Comparison of ENCODE assay signal across 17 cellular contexts in the genomic region with DNA sequence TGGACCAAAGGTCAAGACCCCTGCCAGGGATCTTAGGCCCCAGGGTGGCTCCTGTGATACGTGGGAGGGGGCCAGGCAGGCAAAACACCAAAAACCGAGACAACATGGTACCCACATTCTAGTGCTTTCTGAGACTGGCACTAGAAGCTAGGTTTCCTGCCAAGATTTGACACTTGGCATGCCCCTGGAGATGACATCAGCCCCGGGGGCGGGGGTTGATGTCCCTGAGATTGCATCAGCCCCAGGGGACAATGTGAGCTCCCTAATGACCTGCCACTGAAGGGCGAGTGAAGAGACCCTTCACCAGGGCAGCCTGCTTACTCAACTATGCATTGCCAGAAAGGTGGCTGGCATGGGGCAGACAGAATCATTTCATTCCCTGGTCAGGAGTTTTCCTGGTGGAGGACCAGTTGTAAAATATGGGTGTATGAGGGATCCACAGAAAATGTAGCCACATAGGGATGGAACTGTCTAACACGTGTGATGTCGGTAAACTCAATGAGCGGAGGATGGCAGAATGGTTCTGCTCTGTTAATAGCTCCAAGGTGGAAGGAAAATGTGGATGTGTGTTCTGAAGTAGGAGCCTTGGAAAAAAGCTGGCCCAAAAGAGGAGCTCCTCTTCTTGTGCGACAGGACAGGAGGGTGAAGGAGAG.
DNase-seq lines count a peak whose midpoint lies in the region; ATAC-seq and TF ChIP-seq lines count a peak whose summit lies in the region.
"Had no signal": no experiment of that assay in that cellular context is flagged by ENCODE, and none has a peak within 500 bp of the region (broad histone marks: within the 10 kb centered on the region; RNA-seq: fewer than 3 reads in every experiment).

No MANE protein-coding gene starts in this region.

- BruUV-seq in PC-9 (replicated peaks; lab: Mats Ljungman, UMichigan): no TSS peak

- no peak overlapping the region for H2AFZ ChIP-seq in PC-9

- no peaks in the 10 kb centered on the region for H3F3A ChIP-seq in PC-9 (ENCODE audit: insufficient read depth, low read depth)

- peak in 1 of 4 donors; percentile 52 for TF ChIP-seq EP300 in upper lobe of left lung (IDR thresholded peaks at IDR 0.05)

- no peaks in the 10 kb centered on the region for H3K27me3 Mint-ChIP-seq in activated naive CD4-positive, alpha-beta T cell treated with anti-CD3 and anti-CD28 coated beads, Interleukin-2, amount 50 U/mL, for 24 hours
- H3K27me3 Mint-ChIP-seq: central memory CD8-positive, alpha-beta T cell had no signal

- POLR2A ChIA-PET in PC-9 (lab: Charles Lee; ENCODE audit: unreplicated experiment): no interaction called here

- H3K36me3 ChIP-seq in upper lobe of left lung: no peaks in the 10 kb centered on the region
- no peaks in the 10 kb centered on the region for H3K36me3 ChIP-seq in PC-9 (ENCODE audit: low read depth)

- H3K36me3 Mint-ChIP-seq in activated naive CD4-positive, alpha-beta T cell treated with anti-CD3 and anti-CD28 coated beads, Interleukin-2, amount 50 U/mL, for 24 hours: no peaks in the 10 kb centered on the region
- H3K36me3 Mint-ChIP-seq: CD8-positive, alpha-beta T cell had no signal

- H3K4me3 ChIP-seq in upper lobe of left lung (no peak overlapping the region), PC-9 (no peak overlapping the region)
- H3K4me3 ChIP-seq: smooth muscle cell had no signal

- H3K9me3 Mint-ChIP-seq in activated naive CD4-positive, alpha-beta T cell treated with anti-CD3 and anti-CD28 coated beads, Interleukin-2, amount 50 U/mL, for 24 hours: no peaks in the 10 kb centered on the region
- H3K9me3 Mint-ChIP-seq: CD8-positive, alpha-beta T cell; central memory CD8-positive, alpha-beta T cell had no signal

- DNase-seq in activated naive CD4-positive, alpha-beta T cell (lab: John Stamatoyannopoulos, UW): no peak
- DNase-seq in NCI-H2029 (lab: John Stamatoyannopoulos, UW) (peak; percentile 81), islet precursor cell (peak; percentile 51), upper lobe of left lung (peak in 1 of 2 donors; percentile 74), hippocampal formation (lab: John Stamatoyannopoulos, UW) (no peak), PC-9 (no peak)
- DNase-seq: activated effector memory CD4-positive, alpha-beta T cell treated with Interleukin-2 at 50 U/mL for 16 hours; aorta; CD8-positive, alpha-beta T cell; DND-41; kidney glomerular epithelial cell; T1000 had no signal

- TF ChIP-seq POLR2A in upper lobe of left lung (IDR thresholded peaks at IDR 0.05): no peak

- 73 to 88% methylated on average over 6 to 9 of the region's 9 CpGs for WGBS in upper lobe of left lung, 2 donors

- intact Hi-C loops in PC-9 (cut with micrococcal nuclease; ENCODE audit: unreplicated experiment): no loop called here

- H3K9me3 ChIP-seq in upper lobe of left lung (no peaks in the 10 kb centered on the region), PC-9 (ENCODE audit: insufficient read depth, low read depth) (no peaks in the 10 kb centered on the region)

- H4K20me1 ChIP-seq in PC-9 (ENCODE audit: insufficient read depth): no peaks in the 10 kb centered on the region

- H3K4me2 ChIP-seq in PC-9: no peak overlapping the region
- H3K4me2 ChIP-seq: smooth muscle cell had no signal

- H3K27ac ChIP-seq in upper lobe of left lung (no peak overlapping the region), PC-9 (no peak overlapping the region)
- H3K27ac ChIP-seq: RWPE1 had no signal

- no peaks in the 10 kb centered on the region for H3K79me2 ChIP-seq in PC-9 (ENCODE audit: low read depth)

- no peaks in the 10 kb centered on the region for H3K9me2 ChIP-seq in PC-9 (ENCODE audit: insufficient read depth)

- H3K27ac Mint-ChIP-seq in activated naive CD4-positive, alpha-beta T cell treated with anti-CD3 and anti-CD28 coated beads, Interleukin-2, amount 50 U/mL, for 24 hours: peak overlapping the region; percentile 6
- H3K27ac Mint-ChIP-seq: CD8-positive, alpha-beta T cell had no signal

- H3K4me3 Mint-ChIP-seq in activated naive CD4-positive, alpha-beta T cell treated with anti-CD3 and anti-CD28 coated beads, Interleukin-2, amount 50 U/mL, for 24 hours: no peak overlapping the region
- H3K4me3 Mint-ChIP-seq: CD8-positive, alpha-beta T cell; central memory CD8-positive, alpha-beta T cell had no signal

- H3K4me1 ChIP-seq in upper lobe of left lung (no peaks in the 10 kb centered on the region), PC-9 (replicated peaks; ENCODE audit: insufficient read depth) (no peaks in the 10 kb centered on the region)

- H3K27me3 ChIP-seq in upper lobe of left lung (no peaks in the 10 kb centered on the region), PC-9 (ENCODE audit: insufficient read depth, low read depth) (peaks cover 3% of the 10 kb centered on the region; the same call in 1 of the 2 replicates)

- CTCF ChIA-PET in PC-9 (lab: Charles Lee): no interaction called here

- peak; percentile 16 to 34 for ATAC-seq in upper lobe of left lung (ENCODE audit: low FRiP score in 2 of 2)
- ATAC-seq: activated CD4-positive, CD25-positive, alpha-beta regulatory T cell treated with anti-CD3 and anti-CD28 coated beads, Interleukin-2, amount 50 U/mL, for 24 hours; CD8-positive, alpha-beta T cell had no signal

- no peaks in the 10 kb centered on the region for H3K4me1 Mint-ChIP-seq in activated naive CD4-positive, alpha-beta T cell treated with anti-CD3 and anti-CD28 coated beads, Interleukin-2, amount 50 U/mL, for 24 hours
- H3K4me1 Mint-ChIP-seq: central memory CD8-positive, alpha-beta T cell had no signal

- TF ChIP-seq CTCF in upper lobe of left lung (IDR thresholded peaks at IDR 0.05) (no peak), PC-9 (conservative IDR thresholded peaks at IDR 0.05) (no peak)

Comparison
In these comparisons a context has a peak if more than half of its experiments do, and no peak if none do; other contexts are left out.
1. DNase-seq: peak in NCI-H2029 (single experiment) and islet precursor cell (single experiment); none in activated naive CD4-positive, alpha-beta T cell (0 of 4), hippocampal formation (0 of 2) and PC-9 (0 of 2).